ENCODE assay signal across 8 cellular contexts in genomic region chr6:116369540-116370327, GRCh38. TPM values are rescaled to one million over a fixed set of nuclear protein-coding genes. Genes with fewer than 3 reads are reported as not detected.
DNase-seq lines count a peak whose midpoint lies in the region; ATAC-seq and TF ChIP-seq lines count a peak whose summit lies in the region.

No MANE protein-coding gene starts in this region.

- H3K36me3 Mint-ChIP-seq in Calu3 (ENCODE audit: insufficient read depth, unreplicated experiment) (peaks cover 22% of the 10 kb centered on the region), nephron (ENCODE audit: low read depth) (no peaks in the 10 kb centered on the region)

- H3K27ac Mint-ChIP-seq in Calu3 (ENCODE audit: unreplicated experiment): peak overlapping the region; percentile 44
- peak overlapping the region; percentile 97 to 99 (median 98) for H3K27ac Mint-ChIP-seq in nephron

- H3K4me1 Mint-ChIP-seq in Calu3 (ENCODE audit: low read depth, unreplicated experiment) (peaks cover 14% of the 10 kb centered on the region), nephron (peaks cover 9% of the 10 kb centered on the region)

- H3K4me3 ChIP-seq in choroid plexus epithelial cell (ENCODE audit: low read depth, low read length): peak overlapping the region; percentile 88

- H3K27me3 Mint-ChIP-seq in Calu3 (ENCODE audit: unreplicated experiment): no peaks in the 10 kb centered on the region
- no peaks in the 10 kb centered on the region for H3K27me3 Mint-ChIP-seq in nephron (ENCODE audit: low read depth)

- peak overlapping the region; percentile 84 for H3K4me3 Mint-ChIP-seq in Calu3 (ENCODE audit: low read depth, unreplicated experiment)
- peak overlapping the region; percentile 93 to 98 (median 95) for H3K4me3 Mint-ChIP-seq in nephron

- DNase-seq in Calu3: no peak
- DNase-seq in choroid plexus epithelial cell (ENCODE audit: low read depth): peak; percentile 31
- no peak for DNase-seq in NCI-H226
- no peak for DNase-seq in SIG-M5 treated with dmso at 0.1 percent for 504 hours (lab: John Stamatoyannopoulos, UW; ENCODE audit: unreplicated experiment)
- DNase-seq in NCI-H2081 treated with DMSO at 0.1 percent for 48 hours (lab: John Stamatoyannopoulos, UW): no peak

- intact Hi-C loops in Calu3 (cut with micrococcal nuclease; ENCODE audit: unreplicated experiment): loop anchor here (2.0 kb wide), 1 partner anchor 17 kb away; no protein-coding TSS in a partner anchor

- ATAC-seq in GM19455 (IDR thresholded peaks at IDR 0.05; ENCODE audit: unreplicated experiment) (peak; percentile 35), HG03520 (IDR thresholded peaks at IDR 0.05; ENCODE audit: unreplicated experiment) (peak; percentile 38)

- no TSS peak for BruUV-seq in Calu3 (replicated peaks; lab: Mats Ljungman, UMichigan)

- CTCF ChIA-PET in Calu3 (lab: Charles Lee): no interaction called here

- H3K9me3 Mint-ChIP-seq in Calu3 (ENCODE audit: low read depth, unreplicated experiment) (no peaks in the 10 kb centered on the region), nephron (no peaks in the 10 kb centered on the region)

- no peak for TF ChIP-seq CTCF in Calu3 (IDR thresholded peaks at IDR 0.05; ENCODE audit: unreplicated experiment)
- TF ChIP-seq CTCF in choroid plexus epithelial cell (conservative IDR thresholded peaks at IDR 0.05; ENCODE audit: low read depth, low read length): no peak
- TF ChIP-seq CTCF in nephron (IDR thresholded peaks at IDR 0.05; ENCODE audit: unreplicated experiment in 3 of 3): no peak

RNA-seq across cellular contexts. Expression of gene DSE, which starts 1.0 kb away (rescaled TPM):
- 28.6 and 43.8 TPM in 2 replicates for total RNA-seq in Calu3 (2022)
